Comparison of ENCODE assay signal across 23 cellular contexts in genomic region chr3:78337801-78338211, GRCh38.
DNase-seq lines count a peak whose midpoint lies in the region; ATAC-seq lines count a peak whose summit lies in the region.
"Had no signal": no experiment of that assay in that cellular context is flagged by ENCODE, and none has a peak within 500 bp of the region (broad histone marks: within the 10 kb centered on the region; RNA-seq: fewer than 3 reads in every experiment).

No MANE protein-coding gene starts in this region.

- POLR2A ChIA-PET in naive thymus-derived CD8-positive, alpha-beta T cell (lab: Charles Lee), result no interaction called here

- H3K4me3 Mint-ChIP-seq in naive thymus-derived CD8-positive, alpha-beta T cell, result no peak overlapping the region
- H3K4me3 Mint-ChIP-seq: natural killer cell, T-helper 17 cell had no signal

- H3K27me3 Mint-ChIP-seq in naive thymus-derived CD8-positive, alpha-beta T cell, result no peaks in the 10 kb centered on the region
- H3K27me3 Mint-ChIP-seq: T-helper 17 cell had no signal

- no peak overlapping the region for H3K27ac Mint-ChIP-seq in naive thymus-derived CD8-positive, alpha-beta T cell
- H3K27ac Mint-ChIP-seq: natural killer cell, T-helper 17 cell had no signal

- no peaks in the 10 kb centered on the region for H3K4me1 Mint-ChIP-seq in naive thymus-derived CD8-positive, alpha-beta T cell
- H3K4me1 Mint-ChIP-seq: natural killer cell, T-helper 17 cell had no signal

- DNase-seq in GM04504 (ENCODE audit: low read depth) (peak; percentile 7), amniotic stem cell (lab: John Stamatoyannopoulos, UW) (peak; percentile 17), kidney glomerular epithelial cell (lab: John Stamatoyannopoulos, UW) (peak; percentile 16), HCEC 1CT (no peak)
- no peak for DNase-seq in naive thymus-derived CD8-positive, alpha-beta T cell
- DNase-seq: activated CD8-positive, alpha-beta memory T cell treated with anti-CD3 and anti-CD28 coated beads, Interleukin-2, amount 50 U/mL, for 48 hours; activated gamma-delta T cell; adrenal gland; dorsolateral prefrontal cortex; gastrocnemius medialis; mesenchymal stem cell; natural killer cell; NCI-H187; NCI-H226; NCI-H82; PC-9; SIG-M5; stimulated activated CD4-positive, alpha-beta T cell treated with anti-CD3 and anti-CD28 coated beads, Interleukin-2, amount 100 ng/mL, for 24 hours; stimulated activated naive CD4-positive, alpha-beta T cell treated with Interleukin-2 at 50 U/mL for 16 hours; T-helper 17 cell; WERI-Rb-1 had no signal

- peaks cover 0 to 25% (median 2%) of the 10 kb centered on the region in 9 donors for H3K9me3 Mint-ChIP-seq in naive thymus-derived CD8-positive, alpha-beta T cell

- no peaks in the 10 kb centered on the region for H3K36me3 Mint-ChIP-seq in naive thymus-derived CD8-positive, alpha-beta T cell
- H3K36me3 Mint-ChIP-seq: natural killer cell had no signal

- no peak for ATAC-seq in GM21737 (IDR thresholded peaks at IDR 0.05; ENCODE audit: unreplicated experiment)
- ATAC-seq in naive thymus-derived CD8-positive, alpha-beta T cell, result no peak
- ATAC-seq in HG02571 (IDR thresholded peaks at IDR 0.05; ENCODE audit: unreplicated experiment), result no peak
- ATAC-seq: gastrocnemius medialis, natural killer cell, T-helper 17 cell had no signal

Comparison
In these comparisons a context has a peak if more than half of its experiments do, and no peak if none do; other contexts are left out.
1. DNase-seq: peak in GM04504 (single experiment), amniotic stem cell (single experiment) and kidney glomerular epithelial cell (single experiment); none in naive thymus-derived CD8-positive, alpha-beta T cell (0 of 10) and HCEC 1CT (single experiment).